Comparison of ENCODE assay signal across 11 cellular contexts in genomic region chr18:11665146-11665545, GRCh38. TPM values are rescaled to one million over a fixed set of nuclear protein-coding genes. Genes with fewer than 3 reads are reported as not detected.
"Had no signal": no experiment of that assay in that cellular context is flagged by ENCODE, and none has a peak within 500 bp of the region (broad histone marks: within the 10 kb centered on the region; RNA-seq: fewer than 3 reads in every experiment).

No MANE protein-coding gene starts in this region.

- H3K36me3 Mint-ChIP-seq: IgD-negative memory B cell had no signal

- H3K9me3 ChIP-seq: HAP-1 had no signal

- H3K4me3 ChIP-seq: GM23248, HAP-1 had no signal

- H3K9ac ChIP-seq: GM23248 had no signal

- H3K27ac Mint-ChIP-seq: HFFc6, IgD-negative memory B cell had no signal

- H3K27ac ChIP-seq: GM23248, HL-60 had no signal

- H3K9me3 Mint-ChIP-seq: HFFc6, IgD-negative memory B cell had no signal

- ATAC-seq: HCT116, HepG2 had no signal

- H3K4me3 Mint-ChIP-seq: HFFc6, IgD-negative memory B cell had no signal

- H2AFZ ChIP-seq: GM23248 had no signal

- DNase-seq: GM23248, GOT3, H7, HFFc6 had no signal

- H3K36me3 ChIP-seq: HAP-1 had no signal

- H3K4me1 Mint-ChIP-seq: IgD-negative memory B cell had no signal

- H3K4me1 ChIP-seq: HAP-1 had no signal

RNA-seq across cellular contexts. Expression of gene SLC35G4, which starts 55.8 kb away (rescaled TPM):
- total RNA-seq: GM23248, H4, H7, HepG2, HFFc6, HT1080 had no signal
- polyA plus RNA-seq: GM23248, HepG2, IgD-negative memory B cell had no signal
